Comparison of ENCODE assay signal across 17 cellular contexts in the genomic region with DNA sequence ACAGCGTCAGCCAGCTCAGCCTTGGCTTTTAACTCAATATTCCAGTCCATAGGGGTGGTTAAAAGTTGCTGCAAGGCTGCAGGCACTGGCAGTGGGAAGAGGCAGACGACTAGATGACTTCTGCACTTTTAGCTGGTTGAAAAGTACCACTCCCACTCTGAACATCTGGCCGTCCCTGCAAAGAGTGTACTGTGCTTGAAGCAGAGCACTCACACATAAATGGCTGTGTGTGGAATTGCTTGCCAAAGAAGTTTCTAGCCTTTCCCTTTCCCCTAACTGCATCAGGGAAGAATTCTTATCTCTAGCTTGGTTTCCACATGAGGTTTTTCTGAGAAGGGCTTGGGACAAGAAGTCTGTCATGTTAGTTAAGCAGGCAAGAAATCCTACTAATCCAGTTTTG. TPM values are rescaled to one million over a fixed set of nuclear protein-coding genes. Genes with fewer than 3 reads are reported as not detected.
DNase-seq lines count a peak whose midpoint lies in the region; ATAC-seq and TF ChIP-seq lines count a peak whose summit lies in the region.
"Had no signal": no experiment of that assay in that cellular context is flagged by ENCODE, and none has a peak within 500 bp of the region (broad histone marks: within the 10 kb centered on the region; RNA-seq: fewer than 3 reads in every experiment).

No MANE protein-coding gene starts in this region.

- TF ChIP-seq POLR2A in breast epithelium (IDR thresholded peaks at IDR 0.05) = no peak

- H3K36me3 ChIP-seq in breast epithelium (no peaks in the 10 kb centered on the region), right atrium auricular region (peaks cover 49% of the 10 kb centered on the region), subcutaneous abdominal adipose tissue (ENCODE audit: control insufficient read depth in 5 of 5, insufficient read depth in 5 of 5, low read length in 5 of 5) (peaks cover 24 to 49% (median 31%) of the 10 kb centered on the region in 5 donors)

- TF ChIP-seq CTCF in breast epithelium (IDR thresholded peaks at IDR 0.05) (no peak), right atrium auricular region (IDR thresholded peaks at IDR 0.05) (no peak)

- ATAC-seq in GM19397 (IDR thresholded peaks at IDR 0.05; ENCODE audit: unreplicated experiment) = no peak
- ATAC-seq: effector memory CD8-positive, alpha-beta T cell had no signal

- peak overlapping the region; percentile 13 for H3K27ac Mint-ChIP-seq in T-helper 1 cell treated with Interleukin-12 subunit alpha and Interleukin-12 subunit beta and Interleukin-4 antibody, amounts not matched to agents 30 μg/mL and 1 μg/mL, for 36 hours
- H3K27ac Mint-ChIP-seq: activated CD4-positive, alpha-beta memory T cell treated with anti-CD3 and anti-CD28 coated beads for 36 hours had no signal

- no peak overlapping the region for H3K9ac ChIP-seq in subcutaneous abdominal adipose tissue (ENCODE audit: low read length in 5 of 5)

- H3K4me3 ChIP-seq in breast epithelium = no peak overlapping the region
- H3K4me3 ChIP-seq in right atrium auricular region = no peak overlapping the region
- no peak overlapping the region for H3K4me3 ChIP-seq in subcutaneous abdominal adipose tissue (ENCODE audit: low read depth in 1 of 5, low read length in 5 of 5)
- H3K4me3 ChIP-seq: tibial nerve had no signal

- intact Hi-C loops in breast epithelium (cut with DNase I; ENCODE audit: low total_unique reads) = no loop called here

- DNase-seq in T-helper 1 cell (no peak), breast epithelium (ENCODE audit: low spot score in 2 of 2) (no peak), right atrium auricular region (ENCODE audit: low spot score) (no peak), NCI-H524 treated with DMSO at 0.1 percent for 48 hours (lab: John Stamatoyannopoulos, UW) (no peak), pons (ENCODE audit: low spot score) (no peak)
- DNase-seq: 8988T; activated CD4-positive, alpha-beta memory T cell treated with anti-CD3 and anti-CD28 coated beads for 36 hours; activated gamma-delta T cell; brain microvascular endothelial cell; effector memory CD8-positive, alpha-beta T cell; NCI-H1694 treated with DMSO at 0.1 percent for 48 hours; NCI-H526 treated with DMSO at 0.1 percent for 48 hours; T-helper 9 cell had no signal

- no peaks in the 10 kb centered on the region for H3K9me3 ChIP-seq in breast epithelium
- H3K9me3 ChIP-seq in right atrium auricular region = no peaks in the 10 kb centered on the region
- H3K9me3 ChIP-seq in subcutaneous abdominal adipose tissue (ENCODE audit: control insufficient read depth in 5 of 5, low read length in 5 of 5) = no peaks in the 10 kb centered on the region
- H3K9me3 ChIP-seq: tibial nerve had no signal

- H3K4me1 ChIP-seq in breast epithelium = peaks cover 0 to 6% of the 10 kb centered on the region in 2 donors
- peaks cover 0 to 55% of the 10 kb centered on the region in 2 donors for H3K4me1 ChIP-seq in right atrium auricular region
- H3K4me1 ChIP-seq in subcutaneous abdominal adipose tissue (ENCODE audit: control insufficient read depth in 5 of 5, insufficient read depth in 5 of 5, low read length in 5 of 5) = peaks cover 30 to 56% (median 51%) of the 10 kb centered on the region in 5 donors

- no peak overlapping the region for H3K4me3 Mint-ChIP-seq in T-helper 1 cell treated with Interleukin-12 subunit alpha and Interleukin-12 subunit beta and Interleukin-4 antibody, amounts not matched to agents 30 μg/mL and 1 μg/mL, for 36 hours
- H3K4me3 Mint-ChIP-seq: activated CD4-positive, alpha-beta memory T cell treated with anti-CD3 and anti-CD28 coated beads for 36 hours; effector memory CD8-positive, alpha-beta T cell had no signal

- H3K27ac ChIP-seq in breast epithelium (peak overlapping the region; percentile 2 to 28), right atrium auricular region (peak overlapping the region; percentile 39 to 78), subcutaneous abdominal adipose tissue (ENCODE audit: low read depth, low read length) (peak overlapping the region; percentile 83)
- H3K27ac ChIP-seq: brain microvascular endothelial cell had no signal

- no peaks in the 10 kb centered on the region for H3K9me3 Mint-ChIP-seq in T-helper 1 cell treated with Interleukin-12 subunit alpha and Interleukin-12 subunit beta and Interleukin-4 antibody, amounts not matched to agents 30 μg/mL and 1 μg/mL, for 36 hours
- H3K9me3 Mint-ChIP-seq: activated CD4-positive, alpha-beta memory T cell treated with anti-CD3 and anti-CD28 coated beads for 36 hours; effector memory CD8-positive, alpha-beta T cell had no signal

- H3K27me3 Mint-ChIP-seq in T-helper 1 cell treated with Interleukin-12 subunit alpha and Interleukin-12 subunit beta and Interleukin-4 antibody, amounts not matched to agents 30 μg/mL and 1 μg/mL, for 36 hours (ENCODE audit: low read depth) = peaks cover 12% of the 10 kb centered on the region
- H3K27me3 Mint-ChIP-seq: activated CD4-positive, alpha-beta memory T cell treated with anti-CD3 and anti-CD28 coated beads for 36 hours; effector memory CD8-positive, alpha-beta T cell had no signal

- H3K27me3 ChIP-seq in breast epithelium (no peaks in the 10 kb centered on the region), right atrium auricular region (no peaks in the 10 kb centered on the region), subcutaneous abdominal adipose tissue (ENCODE audit: control insufficient read depth in 5 of 5, insufficient read depth in 4 of 5, low read length in 5 of 5) (peaks cover 0 to 3% (median 0%) of the 10 kb centered on the region in 5 donors)
- H3K27me3 ChIP-seq: brain microvascular endothelial cell, tibial nerve had no signal

- peaks cover 7% of the 10 kb centered on the region for H3K4me1 Mint-ChIP-seq in T-helper 1 cell treated with Interleukin-12 subunit alpha and Interleukin-12 subunit beta and Interleukin-4 antibody, amounts not matched to agents 30 μg/mL and 1 μg/mL, for 36 hours (ENCODE audit: low read depth)

- H3K36me3 Mint-ChIP-seq in T-helper 1 cell treated with Interleukin-12 subunit alpha and Interleukin-12 subunit beta and Interleukin-4 antibody, amounts not matched to agents 30 μg/mL and 1 μg/mL, for 36 hours (ENCODE audit: low read depth) = peaks cover 37% of the 10 kb centered on the region

RNA-seq across cellular contexts. Expression of a gene that starts 5.1 kb away (rescaled TPM):
- total RNA-seq in breast epithelium = 100 to 1,000 TPM; 104 to 150 (median 109) TPM
- total RNA-seq in right atrium auricular region = 100 to 1,000 TPM; 102 to 105 TPM

RNA-seq across cellular contexts. Expression of a gene that starts 30.1 kb away (rescaled TPM):
- 10 to 100 TPM; 94.1 to 99.1 (median 98.6) TPM for total RNA-seq in breast epithelium
- 100 to 1,000 TPM; 103 to 111 TPM for total RNA-seq in right atrium auricular region

RNA-seq across cellular contexts. Expression of a gene that starts 36.6 kb away (rescaled TPM):
- 10 to 100 TPM; 24.3 to 45.9 (median 33.4) TPM for total RNA-seq in breast epithelium
- total RNA-seq in right atrium auricular region = 10 to 100 TPM; 19.3 to 26.1 TPM

Comparison
In these comparisons a context has a peak if more than half of its experiments do, and no peak if none do; other contexts are left out.
1. H3K27ac ChIP-seq: peak in every context shown above with its lines; median percentile 83 in subcutaneous abdominal adipose tissue; 58 in right atrium auricular region; 15 in breast epithelium.